2 cellular contexts compared by ENCODE assay signal in genomic region chr17:79147791-79148506, GRCh38.
TF ChIP-seq lines count a peak whose summit lies in the region.

No MANE protein-coding gene starts in this region.

TF ChIP-seq in HepG2, 621 proteins besides CTCF, POLR2A, EP300 and RAD21:
- TF ChIP-seq NFE2L1 (CRISPR knock-in tag; IDR thresholded peaks at IDR 0.05; ENCODE audit: borderline replicate concordance) (no peak), ZNF160 (CRISPR knock-in tag; IDR thresholded peaks at IDR 0.05) (no peak), HBP1 (CRISPR knock-in tag; IDR thresholded peaks at IDR 0.05; ENCODE audit: low read depth) (no peak), NCOA2 (CRISPR knock-in tag; IDR thresholded peaks at IDR 0.05) (no peak), SP1 (IDR thresholded peaks at IDR 0.05) (no peak), SP1 (CRISPR knock-in tag; IDR thresholded peaks at IDR 0.05) (no peak), ZNF75D (CRISPR knock-in tag; IDR thresholded peaks at IDR 0.05; ENCODE audit: borderline replicate concordance) (no peak), ZNF768 (CRISPR knock-in tag; IDR thresholded peaks at IDR 0.05) (no peak), ZNF235 (CRISPR knock-in tag; IDR thresholded peaks at IDR 0.05; ENCODE audit: borderline replicate concordance) (no peak), ZBTB21 (CRISPR knock-in tag; IDR thresholded peaks at IDR 0.05) (no peak), NBN (conservative IDR thresholded peaks at IDR 0.05) (no peak), SATB2 (CRISPR knock-in tag; IDR thresholded peaks at IDR 0.05) (no peak), ISL2 (CRISPR knock-in tag; IDR thresholded peaks at IDR 0.05) (no peak), NFKB2 (CRISPR knock-in tag; IDR thresholded peaks at IDR 0.05; ENCODE audit: borderline replicate concordance) (no peak)
- TF ChIP-seq, protein P1, sequence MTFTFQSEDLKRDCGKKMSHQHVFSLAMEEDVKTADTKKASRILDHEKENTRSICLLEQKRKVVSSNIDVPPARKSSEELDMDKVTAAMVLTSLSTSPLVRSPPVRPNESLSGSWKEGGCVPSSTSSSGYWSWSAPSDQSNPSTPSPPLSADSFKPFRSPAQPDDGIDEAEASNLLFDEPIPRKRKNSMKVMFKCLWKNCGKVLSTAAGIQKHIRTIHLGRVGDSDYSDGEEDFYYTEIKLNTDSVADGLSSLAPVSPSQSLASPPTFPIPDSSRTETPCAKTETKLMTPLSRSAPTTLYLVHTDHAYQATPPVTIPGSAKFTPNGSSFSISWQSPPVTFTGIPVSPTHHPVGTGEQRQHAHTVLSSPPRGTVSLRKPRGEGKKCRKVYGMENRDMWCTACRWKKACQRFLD (CRISPR knock-in tag; IDR thresholded peaks at IDR 0.05; ENCODE audit: borderline replicate concordance): no peak

TF ChIP-seq in H1, 55 proteins besides CTCF, POLR2A, EP300 and RAD21:
- TF ChIP-seq POLR2AphosphoS5 (IDR thresholded peaks at IDR 0.05; ENCODE audit: low read depth, low read length): no peak
- TF ChIP-seq KDM5A (IDR thresholded peaks at IDR 0.05; ENCODE audit: low read length): no peak
- no peak for TF ChIP-seq BACH1 (IDR thresholded peaks at IDR 0.05; ENCODE audit: low read length)
- TF ChIP-seq, protein P2, sequence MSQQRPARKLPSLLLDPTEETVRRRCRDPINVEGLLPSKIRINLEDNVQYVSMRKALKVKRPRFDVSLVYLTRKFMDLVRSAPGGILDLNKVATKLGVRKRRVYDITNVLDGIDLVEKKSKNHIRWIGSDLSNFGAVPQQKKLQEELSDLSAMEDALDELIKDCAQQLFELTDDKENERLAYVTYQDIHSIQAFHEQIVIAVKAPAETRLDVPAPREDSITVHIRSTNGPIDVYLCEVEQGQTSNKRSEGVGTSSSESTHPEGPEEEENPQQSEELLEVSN (IDR thresholded peaks at IDR 0.05): no peak
- TF ChIP-seq JUND (IDR thresholded peaks at IDR 0.05; ENCODE audit: low read length): no peak
- no peak for TF ChIP-seq TCF12 (IDR thresholded peaks at IDR 0.05; ENCODE audit: low read depth, low read length)
- TF ChIP-seq KDM4A (IDR thresholded peaks at IDR 0.05; ENCODE audit: low read depth, low read length, severe bottlenecking): no peak
- TF ChIP-seq TAF7 (optimal IDR thresholded peaks at IDR 0.05; ENCODE audit: borderline replicate concordance, low read depth, low read length): no peak
- TF ChIP-seq JUN (IDR thresholded peaks at IDR 0.05; ENCODE audit: low read depth, low read length): no peak
- TF ChIP-seq SRF (IDR thresholded peaks at IDR 0.05; ENCODE audit: low read depth, low read length): no peak
- TF ChIP-seq GTF2F1 (IDR thresholded peaks at IDR 0.05; ENCODE audit: borderline replicate concordance, low read depth, low read length): no peak
- TF ChIP-seq CBX8 (IDR thresholded peaks at IDR 0.05; ENCODE audit: borderline replicate concordance, low read depth, low read length): no peak
- no peak for TF ChIP-seq ZNF274 (IDR thresholded peaks at IDR 0.05; ENCODE audit: borderline replicate concordance, extremely low read depth, low read length)
- no peak for TF ChIP-seq CHD2 (IDR thresholded peaks at IDR 0.05; ENCODE audit: low read length)
- TF ChIP-seq POU5F1 (IDR thresholded peaks at IDR 0.05; ENCODE audit: low read depth, low read length): no peak
- TF ChIP-seq YY1 (IDR thresholded peaks at IDR 0.05; ENCODE audit: low read depth, low read length): no peak
